In the genomic region with DNA sequence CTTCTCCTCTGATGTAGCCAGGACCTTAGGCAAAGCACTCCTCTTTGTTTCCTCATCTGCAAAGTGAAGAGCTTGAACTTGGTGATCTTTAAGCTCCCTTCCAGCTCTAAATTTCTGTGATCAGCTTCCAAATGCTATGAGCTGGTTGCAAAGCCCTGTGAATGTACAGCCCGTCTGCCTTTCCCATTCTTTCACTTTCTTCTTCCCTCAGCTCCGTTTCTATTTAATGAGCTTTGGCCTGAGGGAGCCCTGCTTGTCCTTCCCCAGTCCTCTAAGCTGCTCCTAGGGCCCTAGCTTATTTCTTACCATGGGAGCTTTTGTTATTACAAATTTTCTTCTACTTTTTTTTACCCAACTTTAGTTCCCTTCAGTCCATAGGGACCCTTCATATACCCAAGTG, we compare ENCODE assay signal across 25 cellular contexts.
DNase-seq lines count a peak whose midpoint lies in the region; ATAC-seq, FAIRE-seq and TF ChIP-seq lines count a peak whose summit lies in the region.
"Had no signal": no experiment of that assay in that cellular context is flagged by ENCODE, and none has a peak within 500 bp of the region (broad histone marks: within the 10 kb centered on the region; RNA-seq: fewer than 3 reads in every experiment).

No MANE protein-coding gene starts in this region.

- no peak for FAIRE-seq in H54 (lab: Jason Lieb, UNC)
- FAIRE-seq: A549, keratinocyte had no signal

- peak overlapping the region; percentile 50; the same call in 1 of the 2 replicates for H2AFZ ChIP-seq in OCI-LY3 (ENCODE audit: low read depth, low read length)

- TF ChIP-seq POLR2A in Peyer's patch (IDR thresholded peaks at IDR 0.05) (no peak), H54 (IDR thresholded peaks at IDR 0.05; ENCODE audit: low read depth, low read length) (no peak)

- no peaks in the 10 kb centered on the region for H3K9me3 ChIP-seq in right atrium auricular region
- H3K9me3 ChIP-seq in OCI-LY3 (ENCODE audit: insufficient read depth, low read length) = no peaks in the 10 kb centered on the region
- H3K9me3 ChIP-seq in Peyer's patch = no peaks in the 10 kb centered on the region
- H3K9me3 ChIP-seq: A549, gastroesophageal sphincter, neutrophil, SJSA1, tibial nerve had no signal

- peak overlapping the region; percentile 26 for H3K4me2 ChIP-seq in OCI-LY3 (ENCODE audit: low read length)
- H3K4me2 ChIP-seq: A549 had no signal

- H3K27me3 ChIP-seq in right atrium auricular region = no peaks in the 10 kb centered on the region
- no peaks in the 10 kb centered on the region for H3K27me3 ChIP-seq in OCI-LY3 (ENCODE audit: low read depth, low read length)
- H3K27me3 ChIP-seq in Peyer's patch = no peaks in the 10 kb centered on the region
- H3K27me3 ChIP-seq: gastroesophageal sphincter, neutrophil, SJSA1, tibial nerve had no signal

- H3K36me3 ChIP-seq in right atrium auricular region (no peaks in the 10 kb centered on the region), OCI-LY3 (replicated peaks; ENCODE audit: low read depth, low read length) (no peaks in the 10 kb centered on the region), Peyer's patch (no peaks in the 10 kb centered on the region)
- H3K36me3 ChIP-seq: gastroesophageal sphincter, neutrophil, SJSA1, tibial nerve had no signal

- peak; percentile 55 for ATAC-seq in left ventricle myocardium superior
- ATAC-seq: A549, gastroesophageal sphincter, HCT116 had no signal

- H3K27ac ChIP-seq in right atrium auricular region (no peak overlapping the region), OCI-LY3 (ENCODE audit: low read length) (no peak overlapping the region), Peyer's patch (no peak overlapping the region)
- H3K27ac ChIP-seq: A549, gastroesophageal sphincter, neutrophil, SJSA1, tibial nerve had no signal

- peaks cover 0 to 5% of the 10 kb centered on the region in 2 donors for H3K4me1 ChIP-seq in right atrium auricular region
- peaks cover 3% of the 10 kb centered on the region; the same call in 1 of the 2 replicates for H3K4me1 ChIP-seq in OCI-LY3 (ENCODE audit: low read length)
- no peaks in the 10 kb centered on the region for H3K4me1 ChIP-seq in Peyer's patch
- H3K4me1 ChIP-seq: A549 had no signal

- DNase-seq in left ventricle myocardium superior (no peak), right atrium auricular region (ENCODE audit: low spot score) (no peak), hepatic stellate cell (ENCODE audit: low spot score) (peak; percentile 2), Peyer's patch (no peak), DMS114 treated with DMSO at 0.1 percent for 48 hours (lab: John Stamatoyannopoulos, UW; ENCODE audit: unreplicated experiment) (no peak), NCI-H2196 treated with DMSO at 0.1 percent for 48 hours (lab: John Stamatoyannopoulos, UW; ENCODE audit: unreplicated experiment) (no peak), H54 (ENCODE audit: insufficient read length, low spot score) (no peak)
- DNase-seq: activated CD4-positive, alpha-beta T cell treated with anti-CD3 and anti-CD28 coated beads, Interleukin-2, amount 50 U/mL, for 4 hours; activated CD8-positive, alpha-beta memory T cell treated with anti-CD3 and anti-CD28 coated beads, Interleukin-2, amount 50 U/mL, for 48 hours; activated naive CD8-positive, alpha-beta T cell treated with anti-CD3 and anti-CD28 coated beads, Interleukin-2, amount 10 ng/mL, durations not matched to agents 7 days and 5 days; CD4-positive, CD25-positive, alpha-beta regulatory T cell; DMS 273 treated with DMSO at 0.1 percent for 48 hours; GDM1; NCI-H1694 treated with DMSO at 0.1 percent for 48 hours; NCI-H774; stimulated activated CD4-positive, alpha-beta T cell treated with anti-CD3 and anti-CD28 coated beads, Interleukin-12 subunit alpha, Interleukin-12 subunit beta, amount 100 ng/mL, for 4 hours had no signal

- intact Hi-C loops in left ventricle myocardium superior (cut with micrococcal nuclease) = no loop called here

- H4K20me1 ChIP-seq in OCI-LY3 (ENCODE audit: insufficient read depth, low read length) = no peaks in the 10 kb centered on the region

- no peaks in the 10 kb centered on the region for H3K79me2 ChIP-seq in OCI-LY3 (ENCODE audit: low read length)

- H3K4me3 ChIP-seq in right atrium auricular region (no peak overlapping the region), OCI-LY3 (ENCODE audit: low read length) (no peak overlapping the region), Peyer's patch (no peak overlapping the region)
- H3K4me3 ChIP-seq: A549, gastroesophageal sphincter, lung, SJSA1 had no signal

- H3K9ac ChIP-seq in OCI-LY3 (ENCODE audit: low read length) = no peak overlapping the region

- TF ChIP-seq CTCF in right atrium auricular region (IDR thresholded peaks at IDR 0.05) = no peak
- no peak for TF ChIP-seq CTCF in OCI-LY3 (IDR thresholded peaks at IDR 0.05; ENCODE audit: low read depth, low read length)
- no peak for TF ChIP-seq CTCF in Peyer's patch (IDR thresholded peaks at IDR 0.05)
